ENCODE assay signal across 33 cellular contexts in genomic region chr12:132630672-132631071, GRCh38. TPM values are rescaled to one million over a fixed set of nuclear protein-coding genes. Genes with fewer than 3 reads are reported as not detected.
"Had no signal": no experiment of that assay in that cellular context is flagged by ENCODE, and none has a peak within 500 bp of the region (broad histone marks: within the 10 kb centered on the region; RNA-seq: fewer than 3 reads in every experiment).

No MANE protein-coding gene starts in this region.

- H3K27ac Mint-ChIP-seq: activated CD4-positive, alpha-beta memory T cell treated with anti-CD3 and anti-CD28 coated beads for 36 hours; activated CD4-positive, alpha-beta T cell treated with anti-CD3 and anti-CD28 coated beads for 36 hours; activated CD4-positive, alpha-beta T cell treated with anti-CD3 and anti-CD28 coated beads, Interleukin-2, amount 10 ng/mL, durations not matched to agents 24 days and 14 days; activated CD8-positive, alpha-beta memory T cell treated with anti-CD3 and anti-CD28 coated beads, Interleukin-2, amount 10 ng/mL, durations not matched to agents 7 days and 5 days; activated CD8-positive, alpha-beta T cell treated with anti-CD3 and anti-CD28 coated beads, Interleukin-2, amount 10 ng/mL, durations not matched to agents 7 days and 5 days; activated naive CD4-positive, alpha-beta T cell treated with anti-CD3 and anti-CD28 coated beads, Interleukin-2, amount 10 ng/mL, durations not matched to agents 7 days and 5 days; activated naive CD4-positive, alpha-beta T cell treated with anti-CD3 and anti-CD28 coated beads, Interleukin-2, amount 50 U/mL, for 72 hours; activated naive CD8-positive, alpha-beta T cell treated with anti-CD3 and anti-CD28 coated beads, Interleukin-2, amount 10 ng/mL, durations not matched to agents 7 days and 5 days; activated T-cell treated with anti-CD3 and anti-CD28 coated beads, Interleukin-2, amount 50 U/mL, for 24 hours; activated T-cell treated with anti-CD3 and anti-CD28 coated beads, Interleukin-2, amount 50 U/mL, for 72 hours; dendritic cell treated with granulocyte-macrophage colony-stimulating factor and Interleukin-4, amounts not matched to agents 40 ng/mL and 50 ng/mL, for 4 days; endodermal cell had no signal

- FAIRE-seq: astrocyte, bronchial epithelial cell had no signal

- H3K4me3 Mint-ChIP-seq: activated CD4-positive, alpha-beta memory T cell treated with anti-CD3 and anti-CD28 coated beads for 36 hours; activated CD4-positive, alpha-beta T cell treated with anti-CD3 and anti-CD28 coated beads for 36 hours; activated CD4-positive, alpha-beta T cell treated with anti-CD3 and anti-CD28 coated beads, Interleukin-2, amount 10 ng/mL, durations not matched to agents 24 days and 14 days; activated CD8-positive, alpha-beta memory T cell treated with anti-CD3 and anti-CD28 coated beads, Interleukin-2, amount 10 ng/mL, durations not matched to agents 7 days and 5 days; activated CD8-positive, alpha-beta T cell treated with anti-CD3 and anti-CD28 coated beads, Interleukin-2, amount 10 ng/mL, durations not matched to agents 7 days and 5 days; activated naive CD4-positive, alpha-beta T cell treated with anti-CD3 and anti-CD28 coated beads, Interleukin-2, amount 10 ng/mL, durations not matched to agents 7 days and 5 days; activated naive CD8-positive, alpha-beta T cell treated with anti-CD3 and anti-CD28 coated beads, Interleukin-2, amount 10 ng/mL, durations not matched to agents 7 days and 5 days; activated T-cell treated with anti-CD3 and anti-CD28 coated beads, Interleukin-2, amount 50 U/mL, for 24 hours; activated T-cell treated with anti-CD3 and anti-CD28 coated beads, Interleukin-2, amount 50 U/mL, for 72 hours; central memory CD8-positive, alpha-beta T cell; dendritic cell treated with granulocyte-macrophage colony-stimulating factor and Interleukin-4, amounts not matched to agents 40 ng/mL and 50 ng/mL, for 4 days; endodermal cell had no signal

- H3K27me3 Mint-ChIP-seq: activated CD4-positive, alpha-beta memory T cell treated with anti-CD3 and anti-CD28 coated beads for 36 hours; activated CD4-positive, alpha-beta T cell treated with anti-CD3 and anti-CD28 coated beads for 36 hours; activated CD4-positive, alpha-beta T cell treated with anti-CD3 and anti-CD28 coated beads, Interleukin-2, amount 10 ng/mL, durations not matched to agents 24 days and 14 days; activated CD8-positive, alpha-beta memory T cell treated with anti-CD3 and anti-CD28 coated beads, Interleukin-2, amount 10 ng/mL, durations not matched to agents 7 days and 5 days; activated naive CD4-positive, alpha-beta T cell treated with anti-CD3 and anti-CD28 coated beads, Interleukin-2, amount 10 ng/mL, durations not matched to agents 7 days and 5 days; activated naive CD8-positive, alpha-beta T cell treated with anti-CD3 and anti-CD28 coated beads, Interleukin-2, amount 10 ng/mL, durations not matched to agents 7 days and 5 days; activated T-cell treated with anti-CD3 and anti-CD28 coated beads, Interleukin-2, amount 50 U/mL, for 24 hours; central memory CD8-positive, alpha-beta T cell; dendritic cell treated with granulocyte-macrophage colony-stimulating factor and Interleukin-4, amounts not matched to agents 40 ng/mL and 50 ng/mL, for 4 days had no signal

- ATAC-seq: activated CD4-positive, alpha-beta T cell treated with anti-CD3 and anti-CD28 coated beads for 36 hours; activated CD8-positive, alpha-beta memory T cell treated with anti-CD3 and anti-CD28 coated beads, Interleukin-2, amount 10 ng/mL, durations not matched to agents 7 days and 5 days; activated CD8-positive, alpha-beta T cell treated with anti-CD3 and anti-CD28 coated beads, Interleukin-2, amount 10 ng/mL, durations not matched to agents 7 days and 5 days; activated T-cell treated with anti-CD3 and anti-CD28 coated beads, Interleukin-2, amount 50 U/mL, for 72 hours; foreskin keratinocyte; gastrocnemius medialis had no signal

- H3K4me1 Mint-ChIP-seq: activated CD4-positive, alpha-beta T cell treated with anti-CD3 and anti-CD28 coated beads for 36 hours; activated CD4-positive, alpha-beta T cell treated with anti-CD3 and anti-CD28 coated beads, Interleukin-2, amount 10 ng/mL, durations not matched to agents 24 days and 14 days; activated CD8-positive, alpha-beta memory T cell treated with anti-CD3 and anti-CD28 coated beads, Interleukin-2, amount 10 ng/mL, durations not matched to agents 7 days and 5 days; activated naive CD4-positive, alpha-beta T cell treated with anti-CD3 and anti-CD28 coated beads, Interleukin-2, amount 10 ng/mL, durations not matched to agents 7 days and 5 days; central memory CD8-positive, alpha-beta T cell; endodermal cell had no signal

- DNase-seq: activated CD4-positive, alpha-beta memory T cell treated with anti-CD3 and anti-CD28 coated beads for 36 hours; activated CD4-positive, alpha-beta T cell treated with anti-CD3 and anti-CD28 coated beads for 36 hours; activated CD4-positive, alpha-beta T cell treated with anti-CD3 and anti-CD28 coated beads, Interleukin-2, amount 10 ng/mL, durations not matched to agents 24 days and 14 days; activated CD4-positive, CD25-positive, alpha-beta regulatory T cell; activated CD4-positive, CD25-positive, alpha-beta regulatory T cell treated with anti-CD3 and anti-CD28 coated beads, Interleukin-2, amount 50 U/mL, for 72 hours; activated CD8-positive, alpha-beta memory T cell treated with anti-CD3 and anti-CD28 coated beads, Interleukin-2, amount 10 ng/mL, durations not matched to agents 7 days and 5 days; activated CD8-positive, alpha-beta memory T cell treated with anti-CD3 and anti-CD28 coated beads, Interleukin-2, amount 50 U/mL, for 4 hours; activated CD8-positive, alpha-beta T cell treated with anti-CD3 and anti-CD28 coated beads, Interleukin-2, amount 10 ng/mL, durations not matched to agents 7 days and 5 days; activated gamma-delta T cell; activated naive CD4-positive, alpha-beta T cell; activated naive CD4-positive, alpha-beta T cell treated with anti-CD3 and anti-CD28 coated beads, Interleukin-2, amount 10 ng/mL, durations not matched to agents 7 days and 5 days; activated naive CD8-positive, alpha-beta T cell treated with anti-CD3 and anti-CD28 coated beads, Interleukin-2, amount 10 ng/mL, durations not matched to agents 7 days and 5 days; activated T-cell treated with anti-CD3 and anti-CD28 coated beads for 4 hours; activated T-cell treated with anti-CD3 and anti-CD28 coated beads, Interleukin-2, amount 50 U/mL, for 24 hours; activated T-cell treated with anti-CD3 and anti-CD28 coated beads, Interleukin-2, amount 50 U/mL, for 72 hours; brain microvascular endothelial cell; dorsolateral prefrontal cortex; effector memory CD4-positive, alpha-beta T cell; endodermal cell; erythroblast; foreskin keratinocyte; gastrocnemius medialis; T-helper 2 cell had no signal

- H3K9me3 Mint-ChIP-seq: activated CD4-positive, alpha-beta memory T cell treated with anti-CD3 and anti-CD28 coated beads for 36 hours; activated CD4-positive, alpha-beta T cell treated with anti-CD3 and anti-CD28 coated beads, Interleukin-2, amount 10 ng/mL, durations not matched to agents 24 days and 14 days; activated naive CD4-positive, alpha-beta T cell treated with anti-CD3 and anti-CD28 coated beads, Interleukin-2, amount 10 ng/mL, durations not matched to agents 7 days and 5 days; activated naive CD4-positive, alpha-beta T cell treated with anti-CD3 and anti-CD28 coated beads, Interleukin-2, amount 50 U/mL, for 72 hours; activated naive CD8-positive, alpha-beta T cell treated with anti-CD3 and anti-CD28 coated beads, Interleukin-2, amount 10 ng/mL, durations not matched to agents 7 days and 5 days; activated T-cell treated with anti-CD3 and anti-CD28 coated beads, Interleukin-2, amount 50 U/mL, for 24 hours; activated T-cell treated with anti-CD3 and anti-CD28 coated beads, Interleukin-2, amount 50 U/mL, for 72 hours; central memory CD8-positive, alpha-beta T cell; dendritic cell treated with granulocyte-macrophage colony-stimulating factor and Interleukin-4, amounts not matched to agents 40 ng/mL and 50 ng/mL, for 4 days; endodermal cell had no signal

RNA-seq across cellular contexts. Expression of gene P2RX2, which starts 12.1 kb away (rescaled TPM):
- total RNA-seq: activated CD4-positive, alpha-beta memory T cell treated with anti-CD3 and anti-CD28 coated beads for 36 hours; activated CD4-positive, alpha-beta T cell treated with anti-CD3 and anti-CD28 coated beads for 36 hours; activated CD4-positive, alpha-beta T cell treated with anti-CD3 and anti-CD28 coated beads, Interleukin-2, amount 10 ng/mL, durations not matched to agents 24 days and 14 days; activated CD8-positive, alpha-beta memory T cell treated with anti-CD3 and anti-CD28 coated beads for 36 hours; activated CD8-positive, alpha-beta memory T cell treated with anti-CD3 and anti-CD28 coated beads, Interleukin-2, amount 10 ng/mL, durations not matched to agents 7 days and 5 days; activated CD8-positive, alpha-beta T cell treated with anti-CD3 and anti-CD28 coated beads, Interleukin-2, amount 10 ng/mL, durations not matched to agents 7 days and 5 days; activated naive CD4-positive, alpha-beta T cell treated with anti-CD3 and anti-CD28 coated beads, Interleukin-2, amount 50 U/mL, for 72 hours; activated naive CD8-positive, alpha-beta T cell treated with anti-CD3 and anti-CD28 coated beads, Interleukin-2, amount 10 ng/mL, durations not matched to agents 7 days and 5 days; activated T-cell treated with anti-CD3 and anti-CD28 coated beads, Interleukin-2, amount 50 U/mL, for 72 hours; astrocyte; bronchial epithelial cell; cardiac septum; cerebellum; foreskin keratinocyte; gastrocnemius medialis; T-helper 1 cell treated with Interleukin-12 subunit alpha and Interleukin-12 subunit beta and Interleukin-4 antibody, amounts not matched to agents 30 ng/mL and 1 ng/mL, for 36 hours had no signal

RNA-seq across cellular contexts. Expression of gene LRCOL1, which starts 20.3 kb away (rescaled TPM):
- total RNA-seq: activated CD4-positive, alpha-beta memory T cell treated with anti-CD3 and anti-CD28 coated beads for 36 hours; activated CD4-positive, alpha-beta T cell treated with anti-CD3 and anti-CD28 coated beads for 36 hours; activated CD4-positive, alpha-beta T cell treated with anti-CD3 and anti-CD28 coated beads, Interleukin-2, amount 10 ng/mL, durations not matched to agents 24 days and 14 days; activated CD8-positive, alpha-beta memory T cell treated with anti-CD3 and anti-CD28 coated beads for 36 hours; activated CD8-positive, alpha-beta memory T cell treated with anti-CD3 and anti-CD28 coated beads, Interleukin-2, amount 10 ng/mL, durations not matched to agents 7 days and 5 days; activated CD8-positive, alpha-beta T cell treated with anti-CD3 and anti-CD28 coated beads, Interleukin-2, amount 10 ng/mL, durations not matched to agents 7 days and 5 days; activated naive CD4-positive, alpha-beta T cell treated with anti-CD3 and anti-CD28 coated beads, Interleukin-2, amount 50 U/mL, for 72 hours; activated naive CD8-positive, alpha-beta T cell treated with anti-CD3 and anti-CD28 coated beads, Interleukin-2, amount 10 ng/mL, durations not matched to agents 7 days and 5 days; activated T-cell treated with anti-CD3 and anti-CD28 coated beads, Interleukin-2, amount 50 U/mL, for 72 hours; astrocyte; bronchial epithelial cell; cardiac septum; cerebellum; endodermal cell; esophagus muscularis mucosa; foreskin keratinocyte; T-helper 1 cell treated with Interleukin-12 subunit alpha and Interleukin-12 subunit beta and Interleukin-4 antibody, amounts not matched to agents 30 ng/mL and 1 ng/mL, for 36 hours had no signal
